Comparison of ENCODE assay signal across 1 cellular context in the genomic region with DNA sequence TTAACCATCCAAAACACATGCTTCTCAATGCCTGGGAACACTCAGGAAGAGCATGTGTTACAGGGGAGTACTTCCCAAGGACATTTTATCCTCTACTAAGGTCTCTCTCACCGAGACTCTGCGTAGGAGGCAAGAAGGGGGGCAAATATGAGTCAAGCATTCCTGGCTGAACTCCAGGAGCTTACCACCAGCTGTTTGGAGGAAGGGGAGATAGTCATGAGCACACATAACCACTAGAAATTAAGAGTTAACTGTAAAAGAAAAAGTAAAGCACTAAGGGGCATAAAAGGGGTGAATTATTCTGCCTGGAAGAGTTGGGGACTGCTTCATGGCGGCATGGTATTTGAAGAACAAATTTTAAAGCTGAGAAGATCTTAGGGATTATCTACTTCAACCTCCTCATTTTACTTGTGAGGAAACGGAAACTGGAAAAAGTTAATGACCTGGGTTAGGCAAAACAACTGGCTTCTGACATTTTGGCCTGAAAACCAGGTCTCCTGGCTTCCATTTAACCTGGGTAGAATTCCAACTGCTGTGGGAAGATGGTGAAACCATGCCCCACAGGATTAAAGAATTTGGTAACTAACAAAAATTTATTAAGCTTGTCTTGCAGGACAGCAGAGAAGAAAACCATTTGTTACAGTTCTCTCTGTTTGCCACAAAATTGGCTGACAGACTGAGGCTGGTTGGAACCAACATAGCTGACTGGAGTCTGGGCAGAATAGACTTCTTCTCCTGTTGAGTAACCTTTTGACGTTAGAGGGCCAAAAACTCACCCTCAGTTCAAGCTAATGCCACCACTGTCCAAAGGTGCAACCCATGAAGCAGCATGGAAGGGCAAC.
TF ChIP-seq lines count a peak whose summit lies in the region.

No MANE protein-coding gene starts in this region.

TF ChIP-seq in HepG2, 621 proteins besides CTCF, POLR2A, EP300 and RAD21 (continued from another document):
- TF ChIP-seq, protein P1, sequence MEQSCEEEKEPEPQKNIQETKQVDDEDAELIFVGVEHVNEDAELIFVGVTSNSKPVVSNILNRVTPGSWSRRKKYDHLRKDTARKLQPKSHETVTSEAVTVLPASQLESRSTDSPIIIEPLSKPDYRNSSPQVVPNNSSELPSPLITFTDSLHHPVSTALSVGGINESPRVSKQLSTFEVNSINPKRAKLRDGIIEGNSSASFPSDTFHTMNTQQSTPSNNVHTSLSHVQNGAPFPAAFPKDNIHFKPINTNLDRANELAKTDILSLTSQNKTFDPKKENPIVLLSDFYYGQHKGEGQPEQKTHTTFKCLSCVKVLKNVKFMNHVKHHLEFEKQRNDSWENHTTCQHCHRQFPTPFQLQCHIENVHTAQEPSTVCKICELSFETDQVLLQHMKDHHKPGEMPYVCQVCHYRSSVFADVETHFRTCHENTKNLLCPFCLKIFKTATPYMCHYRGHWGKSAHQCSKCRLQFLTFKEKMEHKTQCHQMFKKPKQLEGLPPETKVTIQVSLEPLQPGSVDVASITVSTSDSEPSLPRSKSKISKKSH (CRISPR knock-in tag; IDR thresholded peaks at IDR 0.05; ENCODE audit: borderline replicate concordance): no peak
